12 cellular contexts compared by ENCODE assay signal in the genomic region with DNA sequence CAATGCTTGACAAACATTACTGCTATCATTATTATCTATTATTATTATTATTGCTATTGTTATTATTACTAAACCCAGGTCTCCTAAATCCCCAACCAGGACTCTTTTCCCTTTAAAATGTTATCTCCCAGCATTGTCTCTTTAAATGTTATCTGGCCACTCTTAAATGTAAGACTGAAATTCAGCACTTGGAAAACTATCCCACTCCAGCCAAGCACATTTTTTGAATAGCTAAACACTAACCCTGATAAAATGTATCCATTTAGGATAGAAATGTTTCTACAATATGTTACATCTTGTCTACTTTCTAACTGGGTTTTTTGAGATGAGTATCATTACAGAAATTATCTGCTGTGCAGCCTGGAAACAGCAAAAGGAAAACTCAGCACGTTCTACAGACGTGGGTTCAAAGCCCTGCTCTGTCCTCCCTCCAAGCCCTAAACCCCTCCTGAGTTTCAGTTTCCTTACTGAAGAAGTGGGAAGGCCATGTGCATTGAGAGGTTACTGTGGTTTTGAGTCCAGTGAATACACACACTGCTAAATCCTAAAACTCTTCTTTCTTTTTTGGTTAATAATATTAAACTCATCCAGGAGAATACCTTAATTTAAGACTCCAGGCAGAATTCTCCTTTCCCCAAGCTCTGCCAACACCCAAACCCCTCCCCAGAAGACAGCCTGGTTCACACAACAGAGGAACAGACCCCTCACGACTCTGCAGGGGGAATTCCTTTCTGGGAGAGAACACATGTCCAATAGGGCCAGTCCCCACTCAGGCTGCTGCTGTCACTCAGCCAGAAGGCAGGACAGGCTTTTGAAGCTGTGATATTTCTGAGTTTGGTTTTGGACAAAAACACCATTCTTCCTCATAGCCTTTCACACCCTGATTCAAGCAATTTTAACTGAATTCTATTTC. TPM values are rescaled to one million over a fixed set of nuclear protein-coding genes. Genes with fewer than 3 reads are reported as not detected.
A peak's percentile ranks its signal among the peaks of the same experiment; 100 is the strongest.
DNase-seq lines count a peak whose midpoint lies in the region; ATAC-seq and TF ChIP-seq lines count a peak whose summit lies in the region.
"Had no signal": no experiment of that assay in that cellular context is flagged by ENCODE, and none has a peak within 500 bp of the region (broad histone marks: within the 10 kb centered on the region; RNA-seq: fewer than 3 reads in every experiment).

No MANE protein-coding gene starts in this region.

- H3K9ac ChIP-seq in adipocyte (ENCODE audit: low read length): peak overlapping the region; percentile 60

- H3K4me2 ChIP-seq in hepatocyte: peak overlapping the region; percentile 16

- H3K4me3 Mint-ChIP-seq in activated CD8-positive, alpha-beta memory T cell treated with anti-CD3 and anti-CD28 coated beads, Interleukin-2, amount 10 ng/mL, durations not matched to agents 7 days and 5 days: no peak overlapping the region
- no peak overlapping the region for H3K4me3 Mint-ChIP-seq in CD4-positive, alpha-beta T cell
- H3K4me3 Mint-ChIP-seq: activated T-cell treated with anti-CD3 and anti-CD28 coated beads, Interleukin-2, amount 50 U/mL, for 4 hours had no signal

- peak; percentile 36 for DNase-seq in activated CD8-positive, alpha-beta memory T cell treated with anti-CD3 and anti-CD28 coated beads, Interleukin-2, amount 50 U/mL, for 48 hours
- DNase-seq in activated CD8-positive, alpha-beta memory T cell treated with anti-CD3 and anti-CD28 coated beads, Interleukin-2, amount 10 ng/mL, durations not matched to agents 7 days and 5 days: no peak
- DNase-seq in adipocyte (ENCODE audit: low read depth) (peak; percentile 54), hepatocyte (ENCODE audit: low spot score) (no peak), testis (peak; percentile 38), COLO829 (ENCODE audit: low spot score) (no peak)
- no peak for DNase-seq in CD4-positive, alpha-beta T cell
- DNase-seq in stimulated activated CD4-positive, alpha-beta T cell treated with anti-CD3 and anti-CD28 coated beads, Interleukin-4, amount 100 ng/mL, for 24 hours: no peak
- DNase-seq: ACHN; activated T-cell treated with anti-CD3 and anti-CD28 coated beads, Interleukin-2, amount 50 U/mL, for 4 hours; posterior cingulate gyrus; stimulated activated CD4-positive, alpha-beta T cell treated with anti-CD3 and anti-CD28 coated beads, Interleukin-4, amount 100 ng/mL, for 4 hours had no signal

- H3K4me1 Mint-ChIP-seq in activated CD8-positive, alpha-beta memory T cell treated with anti-CD3 and anti-CD28 coated beads, Interleukin-2, amount 10 ng/mL, durations not matched to agents 7 days and 5 days: peaks cover 22% of the 10 kb centered on the region
- H3K4me1 Mint-ChIP-seq in CD4-positive, alpha-beta T cell (ENCODE audit: low read depth): peaks cover 16% of the 10 kb centered on the region

- no peak overlapping the region for H2AFZ ChIP-seq in hepatocyte

- H3K4me3 ChIP-seq in adipocyte (ENCODE audit: low read length): peak overlapping the region; percentile 59
- H3K4me3 ChIP-seq in hepatocyte: no peak overlapping the region
- H3K4me3 ChIP-seq in testis: no peak overlapping the region

- H3K4me1 ChIP-seq in adipocyte (ENCODE audit: control insufficient read depth, insufficient read depth, low read length) (peaks cover 37% of the 10 kb centered on the region), hepatocyte (ENCODE audit: insufficient read depth) (no peaks in the 10 kb centered on the region), testis (peaks cover 27% of the 10 kb centered on the region)

- no peak for ATAC-seq in activated CD8-positive, alpha-beta memory T cell treated with anti-CD3 and anti-CD28 coated beads, Interleukin-2, amount 10 ng/mL, durations not matched to agents 7 days and 5 days
- no peak for ATAC-seq in CD4-positive, alpha-beta T cell (ENCODE audit: poor library complexity)

- H3K27ac ChIP-seq in hepatocyte (no peak overlapping the region), testis (peak overlapping the region in 1 of 2 donors; percentile 46)
- H3K27ac ChIP-seq in CD4-positive, alpha-beta T cell (ENCODE audit: low read depth, low read length): no peak overlapping the region

- H3K79me2 ChIP-seq in hepatocyte: no peaks in the 10 kb centered on the region

- H3K27me3 ChIP-seq in adipocyte (replicated peaks; ENCODE audit: control insufficient read depth, insufficient read depth, low read length): no peaks in the 10 kb centered on the region
- H3K27me3 ChIP-seq in hepatocyte: no peaks in the 10 kb centered on the region
- H3K27me3 ChIP-seq in testis: no peaks in the 10 kb centered on the region
- H3K27me3 ChIP-seq in CD4-positive, alpha-beta T cell (ENCODE audit: control insufficient read depth, insufficient read depth, low read length): no peaks in the 10 kb centered on the region

- H4K20me1 ChIP-seq in hepatocyte (ENCODE audit: insufficient read depth, poor library complexity, severe bottlenecking): no peaks in the 10 kb centered on the region

- no peak for TF ChIP-seq POLR2A in testis (IDR thresholded peaks at IDR 0.05)

- no peak for TF ChIP-seq CTCF in hepatocyte (IDR thresholded peaks at IDR 0.05; ENCODE audit: poor library complexity)
- no peak for TF ChIP-seq CTCF in testis (IDR thresholded peaks at IDR 0.05)
- no peak for TF ChIP-seq CTCF in CD4-positive, alpha-beta T cell (IDR thresholded peaks at IDR 0.05)

- 46% methylated on average over 3 of the region's 3 CpGs for WGBS in hepatocyte (ENCODE audit: low lambda C conversion rate, missing lambda C conversion rate)
- WGBS in testis, 2 donors: 17 to 19% methylated on average over 3 of the region's 3 CpGs

- no peak overlapping the region for H3K27ac Mint-ChIP-seq in activated CD8-positive, alpha-beta memory T cell treated with anti-CD3 and anti-CD28 coated beads, Interleukin-2, amount 10 ng/mL, durations not matched to agents 7 days and 5 days
- H3K27ac Mint-ChIP-seq in CD4-positive, alpha-beta T cell: no peak overlapping the region

- no peaks in the 10 kb centered on the region for H3K9me2 ChIP-seq in hepatocyte (replicated peaks; ENCODE audit: insufficient read depth)

- H3K36me3 ChIP-seq in adipocyte (ENCODE audit: control insufficient read depth, insufficient read depth, low read length, severe bottlenecking) (peaks cover 3% of the 10 kb centered on the region), hepatocyte (replicated peaks; ENCODE audit: insufficient read depth, low read depth) (no peaks in the 10 kb centered on the region), testis (ENCODE audit: low read depth, missing control alignments) (no peaks in the 10 kb centered on the region)

- no peaks in the 10 kb centered on the region for H3K9me3 Mint-ChIP-seq in activated CD8-positive, alpha-beta memory T cell treated with anti-CD3 and anti-CD28 coated beads, Interleukin-2, amount 10 ng/mL, durations not matched to agents 7 days and 5 days (ENCODE audit: low read depth)
- no peaks in the 10 kb centered on the region for H3K9me3 Mint-ChIP-seq in CD4-positive, alpha-beta T cell
- H3K9me3 Mint-ChIP-seq: activated T-cell treated with anti-CD3 and anti-CD28 coated beads, Interleukin-2, amount 50 U/mL, for 4 hours had no signal

- CTCF ChIA-PET in activated CD8-positive, alpha-beta memory T cell treated with anti-CD3 and anti-CD28 coated beads, Interleukin-2, amount 10 ng/mL, durations not matched to agents 7 days and 5 days (lab: Charles Lee): no interaction called here
- CTCF ChIA-PET in CD4-positive, alpha-beta T cell (lab: Charles Lee): no interaction called here

- intact Hi-C loops in testis (cut with DNase I; ENCODE audit: low total_unique reads): no loop called here
- intact Hi-C loops in CD4-positive, alpha-beta T cell (cut with DNase I, micrococcal nuclease): no loop called here

- H3K27me3 Mint-ChIP-seq in activated CD8-positive, alpha-beta memory T cell treated with anti-CD3 and anti-CD28 coated beads, Interleukin-2, amount 10 ng/mL, durations not matched to agents 7 days and 5 days: no peaks in the 10 kb centered on the region
- H3K27me3 Mint-ChIP-seq in CD4-positive, alpha-beta T cell: no peaks in the 10 kb centered on the region

- no peaks in the 10 kb centered on the region for H3K9me3 ChIP-seq in adipocyte (ENCODE audit: control insufficient read depth, low read length)
- H3K9me3 ChIP-seq in hepatocyte (ENCODE audit: low read depth): no peaks in the 10 kb centered on the region
- H3K9me3 ChIP-seq in testis: no peaks in the 10 kb centered on the region
- H3K9me3 ChIP-seq in CD4-positive, alpha-beta T cell (ENCODE audit: control insufficient read depth, low read length): no peaks in the 10 kb centered on the region

- no peaks in the 10 kb centered on the region for H3K36me3 Mint-ChIP-seq in activated CD8-positive, alpha-beta memory T cell treated with anti-CD3 and anti-CD28 coated beads, Interleukin-2, amount 10 ng/mL, durations not matched to agents 7 days and 5 days
- no peaks in the 10 kb centered on the region for H3K36me3 Mint-ChIP-seq in CD4-positive, alpha-beta T cell (ENCODE audit: low read depth)

- POLR2A ChIA-PET in CD4-positive, alpha-beta T cell (lab: Charles Lee): no interaction called here

RNA-seq across cellular contexts. Expression of gene HIVEP3, which starts 41.9 kb away (rescaled TPM):
- 10 to 100 TPM; 15.1 to 18.1 TPM for total RNA-seq in activated CD8-positive, alpha-beta memory T cell treated with anti-CD3 and anti-CD28 coated beads, Interleukin-2, amount 10 ng/mL, durations not matched to agents 7 days and 5 days
- total RNA-seq in hepatocyte (0.57 and 2.3 TPM in 2 replicates), testis (1 to 10 TPM; 4.8 to 7.2 TPM)
- polyA plus RNA-seq in hepatocyte (4.0 and 5.9 TPM in 2 replicates), testis (ENCODE audit: insufficient read depth, low read depth, low replicate concordance) (7.3 TPM)
- 1 to 10 TPM; 5.1 to 5.4 TPM for total RNA-seq in CD4-positive, alpha-beta T cell

Comparison
In these comparisons a context has a peak if more than half of its experiments do, and no peak if none do; other contexts are left out.
1. DNase-seq: peak in activated CD8-positive, alpha-beta memory T cell treated with anti-CD3 and anti-CD28 coated beads, Interleukin-2, amount 50 U/mL, for 48 hours (single experiment), adipocyte (single experiment) and testis (single experiment); none in activated CD8-positive, alpha-beta memory T cell treated with anti-CD3 and anti-CD28 coated beads, Interleukin-2, amount 10 ng/mL, durations not matched to agents 7 days and 5 days (single experiment), hepatocyte (single experiment), CD4-positive, alpha-beta T cell (0 of 10), stimulated activated CD4-positive, alpha-beta T cell treated with anti-CD3 and anti-CD28 coated beads, Interleukin-4, amount 100 ng/mL, for 24 hours (single experiment) and COLO829 (single experiment).